Comparison of ENCODE assay signal across 1 cellular context in genomic region chr14:89954045-89955021, GRCh38.
A peak's percentile ranks its signal among the peaks of the same experiment; 100 is the strongest.
TF ChIP-seq lines count a peak whose summit lies in the region.

Gene EFCAB11 (minus strand): TSS chr14:89954730. CDS start chr14:89954660, 70 bp downstream.

TF ChIP-seq in HepG2, 621 proteins besides CTCF, POLR2A, EP300 and RAD21 (continued from another document and continues in another):
- peak; percentile 35; the same call in 1 of the 2 replicates for TF ChIP-seq TFE3 (CRISPR knock-in tag; IDR thresholded peaks at IDR 0.05)
- 0 out of 2 replicates have a peak, but pooled peaks have one; percentile 31 for TF ChIP-seq NFATC3 (CRISPR knock-in tag; IDR thresholded peaks at IDR 0.05)
- 0 out of 2 replicates have a peak, but pooled peaks have one; percentile 49 for TF ChIP-seq ZNF607 (CRISPR knock-in tag; IDR thresholded peaks at IDR 0.05; ENCODE audit: borderline replicate concordance)
- TF ChIP-seq ZNF143 (CRISPR knock-in tag; IDR thresholded peaks at IDR 0.05): 0 out of 2 replicates have a peak, but pooled peaks have one; percentile 22
- 0 out of 2 replicates have a peak, but pooled peaks have one; percentile 7 for TF ChIP-seq PPARG (CRISPR knock-in tag; conservative IDR thresholded peaks at IDR 0.05)
- peak; percentile 39; the same call in 1 of the 2 replicates for TF ChIP-seq RFXAP (CRISPR knock-in tag; IDR thresholded peaks at IDR 0.05; ENCODE audit: borderline replicate concordance)
- peak; percentile 58 for TF ChIP-seq HNRNPH1 (optimal IDR thresholded peaks at IDR 0.05; ENCODE audit: low read depth, low read length)
- peak; percentile 79 for TF ChIP-seq IKZF4 (CRISPR knock-in tag; IDR thresholded peaks at IDR 0.05; ENCODE audit: borderline replicate concordance, low read depth, not compliant biosample characterization)
- TF ChIP-seq LRRFIP1 (CRISPR knock-in tag; conservative IDR thresholded peaks at IDR 0.05): no peak
- peak; percentile 67; the same call in 1 of the 2 replicates for TF ChIP-seq ATF7-NPFF (CRISPR knock-in tag; IDR thresholded peaks at IDR 0.05; ENCODE audit: low read depth)
- 0 out of 2 replicates have a peak, but pooled peaks have one; percentile 11 for TF ChIP-seq MIXL1 (CRISPR knock-in tag; IDR thresholded peaks at IDR 0.05)
- no peak for TF ChIP-seq MBNL3 (CRISPR knock-in tag; conservative IDR thresholded peaks at IDR 0.05)
- no peak for TF ChIP-seq ZBTB40 (IDR thresholded peaks at IDR 0.05)
- TF ChIP-seq ZBTB40 (CRISPR knock-in tag; IDR thresholded peaks at IDR 0.05): peak; percentile 70; the same call in 1 of the 2 replicates
- TF ChIP-seq ZBTB4 (CRISPR knock-in tag; IDR thresholded peaks at IDR 0.05; ENCODE audit: borderline replicate concordance): no peak
- no peak for TF ChIP-seq ZNF703 (CRISPR knock-in tag; IDR thresholded peaks at IDR 0.05; ENCODE audit: borderline replicate concordance)
- TF ChIP-seq SRSF1 (optimal IDR thresholded peaks at IDR 0.05; ENCODE audit: low read depth, low read length): peak; percentile 80
- TF ChIP-seq MXI1 (IDR thresholded peaks at IDR 0.05; ENCODE audit: borderline replicate concordance, low read depth, low read length): peak; percentile 98
- TF ChIP-seq KDM2A (CRISPR knock-in tag; IDR thresholded peaks at IDR 0.05; ENCODE audit: borderline replicate concordance, low read depth): peak; percentile 73; the same call in 1 of the 2 replicates
- TF ChIP-seq KMT2A (CRISPR knock-in tag; IDR thresholded peaks at IDR 0.05): peak; percentile 68; the same call in 1 of the 2 replicates
- TF ChIP-seq FOXP4 (CRISPR knock-in tag; IDR thresholded peaks at IDR 0.05): no peak; the same call in 1 of the 2 replicates
- 0 out of 2 replicates have a peak, but pooled peaks have one; percentile 47 for TF ChIP-seq MXD3 (CRISPR knock-in tag; IDR thresholded peaks at IDR 0.05)
- TF ChIP-seq THAP9 (CRISPR knock-in tag; IDR thresholded peaks at IDR 0.05; ENCODE audit: borderline replicate concordance): peak; percentile 56; the same call in 1 of the 2 replicates
- peak; percentile 62 for TF ChIP-seq SPEN (CRISPR knock-in tag; IDR thresholded peaks at IDR 0.05; ENCODE audit: low read depth)
- TF ChIP-seq NONO (IDR thresholded peaks at IDR 0.05): no peak
- TF ChIP-seq NONO (CRISPR knock-in tag; conservative IDR thresholded peaks at IDR 0.05): peak; percentile 46; the same call in 1 of the 2 replicates
- no peak for TF ChIP-seq NCOA2 (CRISPR knock-in tag; IDR thresholded peaks at IDR 0.05)
- TF ChIP-seq KDM4B (CRISPR knock-in tag; IDR thresholded peaks at IDR 0.05): no peak
- TF ChIP-seq KLF16 (CRISPR knock-in tag; IDR thresholded peaks at IDR 0.05): peak; percentile 85 to 99; a peak in 2 of 4 replicates
- TF ChIP-seq ZNF562 (CRISPR knock-in tag; IDR thresholded peaks at IDR 0.05; ENCODE audit: borderline replicate concordance): no peak
- peak; percentile 16; the same call in 1 of the 2 replicates for TF ChIP-seq ZMYM2 (CRISPR knock-in tag; IDR thresholded peaks at IDR 0.05)
- TF ChIP-seq KLF15 (CRISPR knock-in tag; IDR thresholded peaks at IDR 0.05; ENCODE audit: borderline replicate concordance): no peak
